Comparison of ENCODE assay signal across 19 cellular contexts in the genomic region with DNA sequence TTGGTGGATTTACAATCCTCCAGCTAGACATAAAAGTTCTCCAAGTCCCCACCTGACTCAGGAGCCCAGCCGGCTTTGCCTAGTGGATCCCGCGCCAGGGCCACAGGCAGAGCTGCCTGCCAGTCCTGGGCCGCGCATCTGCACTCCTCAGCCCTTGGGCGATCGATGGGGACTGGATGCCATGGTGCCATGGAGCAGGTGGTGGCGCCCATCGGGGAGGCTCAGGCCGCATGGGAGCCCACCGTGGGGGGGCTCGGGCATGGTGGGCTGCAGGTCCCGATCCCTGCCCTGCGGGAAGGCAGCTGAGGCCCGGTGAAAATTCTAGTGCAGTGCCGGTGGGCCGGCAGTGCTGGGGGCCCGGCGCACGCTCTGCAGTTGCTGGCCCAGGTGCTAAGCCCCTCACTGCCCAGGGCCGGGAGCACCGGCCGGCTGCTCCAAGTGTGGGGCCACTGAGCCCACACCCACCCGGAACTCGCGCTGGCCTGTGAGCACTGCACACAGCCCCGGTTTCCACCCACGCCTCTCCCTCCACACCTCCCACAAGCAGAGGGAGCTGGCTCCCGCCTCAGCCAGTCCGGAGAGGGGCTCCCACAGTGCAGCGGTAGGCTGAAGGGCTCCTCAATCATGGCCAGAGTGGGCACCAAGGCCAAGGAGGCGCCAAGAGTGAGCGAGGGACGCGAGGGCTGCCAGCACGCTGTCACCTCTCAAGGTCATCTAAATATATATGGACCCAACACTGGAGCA. TPM values are rescaled to one million over a fixed set of nuclear protein-coding genes. Genes with fewer than 3 reads are reported as not detected.
DNase-seq lines count a peak whose midpoint lies in the region; ATAC-seq, FAIRE-seq and TF ChIP-seq lines count a peak whose summit lies in the region.
"Had no signal": no experiment of that assay in that cellular context is flagged by ENCODE, and none has a peak within 500 bp of the region (broad histone marks: within the 10 kb centered on the region; RNA-seq: fewer than 3 reads in every experiment).

No MANE protein-coding gene starts in this region.

- H3K4me1 ChIP-seq in kidney (ENCODE audit: control insufficient read depth in 1 of 2, insufficient read depth in 1 of 2, low read depth in 1 of 2, low read length in 2 of 2) (no peaks in the 10 kb centered on the region), sigmoid colon (no peaks in the 10 kb centered on the region)
- H3K4me1 ChIP-seq: Caco-2 had no signal

- DNase-seq in stimulated activated naive CD8-positive, alpha-beta T cell treated with anti-CD3 and anti-CD28 coated beads, Interleukin-15, amount 100 ng/mL, for 72 hours, result no peak
- DNase-seq in stimulated activated naive CD8-positive, alpha-beta T cell treated with anti-CD3 and anti-CD28 coated beads, Interleukin-15, Interleukin-2, amounts not matched to agents 100 U/mL and 50 U/mL, for 24 hours, result no peak
- DNase-seq in kidney (peak; percentile 54), sigmoid colon (peak; percentile 55), NCI-H146 (lab: John Stamatoyannopoulos, UW) (no peak), GOT3 (lab: John Stamatoyannopoulos, UW) (no peak)
- DNase-seq: ACHN; Caco-2; CD4-positive, alpha-beta T cell; GDM1; H9 had no signal

- no peak for TF ChIP-seq POLR2A in sigmoid colon (IDR thresholded peaks at IDR 0.05)

- H3K27ac ChIP-seq in kidney (ENCODE audit: low read depth in 2 of 2, low read length in 2 of 2), result no peak overlapping the region
- no peak overlapping the region for H3K27ac ChIP-seq in sigmoid colon
- H3K27ac ChIP-seq: C4-2B had no signal

- no peak overlapping the region for H3K9ac ChIP-seq in kidney (ENCODE audit: low read length in 2 of 2)

- no peak overlapping the region for H3K4me3 Mint-ChIP-seq in stimulated activated naive CD8-positive, alpha-beta T cell treated with anti-CD3 and anti-CD28 coated beads, Interleukin-15, amount 100 ng/mL, for 72 hours
- H3K4me3 Mint-ChIP-seq: CD4-positive, alpha-beta T cell; H9; IgD-negative memory B cell had no signal

- no peaks in the 10 kb centered on the region for H3K27me3 Mint-ChIP-seq in stimulated activated naive CD8-positive, alpha-beta T cell treated with anti-CD3 and anti-CD28 coated beads, Interleukin-15, amount 100 ng/mL, for 72 hours

- H3K27me3 ChIP-seq in sigmoid colon, result no peaks in the 10 kb centered on the region

- no peak for FAIRE-seq in kidney (lab: Jason Lieb, UNC)
- FAIRE-seq: A204.1, D721Med, GM12892, GM18507, H1, HepG2 had no signal

- H3K27ac Mint-ChIP-seq in stimulated activated naive CD8-positive, alpha-beta T cell treated with anti-CD3 and anti-CD28 coated beads, Interleukin-15, amount 100 ng/mL, for 72 hours, result no peak overlapping the region
- H3K27ac Mint-ChIP-seq: CD4-positive, alpha-beta T cell; H9; IgD-negative memory B cell had no signal

- peaks cover 0 to 17% of the 10 kb centered on the region in 2 donors for H3K9me3 Mint-ChIP-seq in stimulated activated naive CD8-positive, alpha-beta T cell treated with anti-CD3 and anti-CD28 coated beads, Interleukin-15, amount 100 ng/mL, for 72 hours
- H3K9me3 Mint-ChIP-seq: CD4-positive, alpha-beta T cell had no signal

- TF ChIP-seq EP300 in sigmoid colon (IDR thresholded peaks at IDR 0.05), result no peak

- TF ChIP-seq CTCF in kidney (IDR thresholded peaks at IDR 0.05; ENCODE audit: borderline replicate concordance, extremely low read depth, insufficient read depth), result no peak
- TF ChIP-seq CTCF in sigmoid colon (IDR thresholded peaks at IDR 0.05), result no peak

- H3K4me3 ChIP-seq in kidney (ENCODE audit: low read length in 2 of 2) (no peak overlapping the region), sigmoid colon (no peak overlapping the region)

- WGBS in sigmoid colon, 2 donors, result 93% methylated on average over 36 of the region's 36 CpGs

- peak; percentile 26 for ATAC-seq in stimulated activated naive CD8-positive, alpha-beta T cell treated with anti-CD3 and anti-CD28 coated beads, Interleukin-15, amount 100 ng/mL, for 72 hours
- ATAC-seq in stimulated activated naive CD8-positive, alpha-beta T cell treated with anti-CD3 and anti-CD28 coated beads, Interleukin-15, Interleukin-2, amounts not matched to agents 100 U/mL and 50 U/mL, for 24 hours, result no peak
- ATAC-seq: HepG2 had no signal

- H3K36me3 ChIP-seq in kidney (ENCODE audit: control insufficient read depth in 1 of 2, insufficient read depth in 2 of 2, low read length in 2 of 2) (no peaks in the 10 kb centered on the region), sigmoid colon (no peaks in the 10 kb centered on the region)

- H3K9me3 ChIP-seq in kidney (ENCODE audit: control insufficient read depth in 1 of 2, low read length in 2 of 2), result peaks cover 0 to 5% of the 10 kb centered on the region in 2 donors
- peaks cover 0 to 3% (median 0%) of the 10 kb centered on the region in 4 donors for H3K9me3 ChIP-seq in sigmoid colon
- H3K9me3 ChIP-seq: Caco-2 had no signal

- intact Hi-C loops in kidney (cut with DNase I), result no loop called here
- intact Hi-C loops in sigmoid colon (cut with DNase I), result no loop called here

- no peaks in the 10 kb centered on the region for H3K4me1 Mint-ChIP-seq in stimulated activated naive CD8-positive, alpha-beta T cell treated with anti-CD3 and anti-CD28 coated beads, Interleukin-15, amount 100 ng/mL, for 72 hours
- H3K4me1 Mint-ChIP-seq: H9 had no signal

RNA-seq across cellular contexts. Expression of a gene that starts 38.8 kb away (rescaled TPM):
- total RNA-seq in kidney (1.3 TPM), sigmoid colon (10 to 100 TPM in 2 of 4 donors, 1 to 10 TPM in 2; 8.1 to 18.2 (median 10.3) TPM)
- polyA plus RNA-seq in kidney (ENCODE audit: insufficient read depth, low read depth, low replicate concordance) (6.7 TPM), sigmoid colon (under 1 TPM in 1 of 3 donors, not detected in 2; 0.85 TPM)
- total RNA-seq: HepG2 had no signal
- polyA plus RNA-seq: HepG2, IgD-negative memory B cell had no signal

Comparison
In these comparisons a context has a peak if more than half of its experiments do, and no peak if none do; other contexts are left out.
1. DNase-seq: peak in kidney (single experiment) and sigmoid colon (single experiment); none in stimulated activated naive CD8-positive, alpha-beta T cell treated with anti-CD3 and anti-CD28 coated beads, Interleukin-15, amount 100 ng/mL, for 72 hours (0 of 2), stimulated activated naive CD8-positive, alpha-beta T cell treated with anti-CD3 and anti-CD28 coated beads, Interleukin-15, Interleukin-2, amounts not matched to agents 100 U/mL and 50 U/mL, for 24 hours (single experiment), NCI-H146 (single experiment) and GOT3 (single experiment).